19 cellular contexts compared by ENCODE assay signal in genomic region chr17:17348872-17349723, GRCh38. TPM values are rescaled to one million over a fixed set of nuclear protein-coding genes. Genes with fewer than 3 reads are reported as not detected.
DNase-seq lines count a peak whose midpoint lies in the region; ATAC-seq, FAIRE-seq and TF ChIP-seq lines count a peak whose summit lies in the region.
"Had no signal": no experiment of that assay in that cellular context is flagged by ENCODE, and none has a peak within 500 bp of the region (broad histone marks: within the 10 kb centered on the region; RNA-seq: fewer than 3 reads in every experiment).

No MANE protein-coding gene starts in this region.

- H3K4me3 ChIP-seq in Peyer's patch (no peak overlapping the region), hepatocyte (no peak overlapping the region)
- H3K4me3 ChIP-seq: GM12878, MG63, thyroid gland had no signal

- TF ChIP-seq POLR2A in Peyer's patch (IDR thresholded peaks at IDR 0.05) = no peak

- WGBS in hepatocyte (ENCODE audit: low lambda C conversion rate, missing lambda C conversion rate) = 54% methylated on average over 10 of the region's 11 CpGs

- no peaks in the 10 kb centered on the region for H4K20me1 ChIP-seq in hepatocyte (ENCODE audit: insufficient read depth, poor library complexity, severe bottlenecking)

- H3K27me3 ChIP-seq in Peyer's patch (no peaks in the 10 kb centered on the region), hepatocyte (no peaks in the 10 kb centered on the region)
- H3K27me3 ChIP-seq: MG63, thyroid gland had no signal

- H2AFZ ChIP-seq in hepatocyte = no peak overlapping the region

- H3K4me2 ChIP-seq in hepatocyte = no peak overlapping the region

- DNase-seq in HTR-8/SVneo (ENCODE audit: insufficient read length, low spot score) (no peak), Peyer's patch (peak in 2 of 3 donors; percentile 35 to 38), hepatocyte (ENCODE audit: low spot score) (peak; percentile 33), sciatic nerve (ENCODE audit: low spot score) (peak; percentile 45), activated T-cell treated with anti-CD3 and anti-CD28 coated beads for 4 hours (no peak), EL (no peak)
- DNase-seq: activated CD4-positive, alpha-beta T cell treated with anti-CD3 and anti-CD28 coated beads for 4 hours; CD8-positive, alpha-beta T cell; DMS53; mammary epithelial cell; MG63; NCI-H1417 treated with DMSO at 0.1 percent for 48 hours; NCI-H524 treated with DMSO at 0.1 percent for 48 hours; stimulated activated naive CD4-positive, alpha-beta T cell treated with Interleukin-2 at 50 U/mL for 16 hours; T-cell; thyroid gland had no signal

- peak; percentile 46 for ATAC-seq in sciatic nerve
- ATAC-seq in HG03571 (IDR thresholded peaks at IDR 0.05; ENCODE audit: unreplicated experiment) = no peak
- ATAC-seq: CD8-positive, alpha-beta T cell; GM12878; T-cell had no signal

- FAIRE-seq in HTR-8/SVneo (lab: Jason Lieb, UNC) = peak; percentile 9
- FAIRE-seq: GM12878, keratinocyte had no signal

- TF ChIP-seq CTCF in Peyer's patch (IDR thresholded peaks at IDR 0.05) (no peak), hepatocyte (IDR thresholded peaks at IDR 0.05; ENCODE audit: poor library complexity) (no peak)

- H3K27ac ChIP-seq in Peyer's patch = no peak overlapping the region
- H3K27ac ChIP-seq in hepatocyte = no peak overlapping the region
- H3K27ac ChIP-seq: thyroid gland had no signal

- H3K9me3 ChIP-seq in Peyer's patch (no peaks in the 10 kb centered on the region), hepatocyte (ENCODE audit: low read depth) (no peaks in the 10 kb centered on the region)
- H3K9me3 ChIP-seq: MG63, thyroid gland had no signal

- H3K9me2 ChIP-seq in hepatocyte (replicated peaks; ENCODE audit: insufficient read depth) = no peaks in the 10 kb centered on the region

- intact Hi-C loops in sciatic nerve (cut with DNase I) = no loop called here

- no peaks in the 10 kb centered on the region for H3K79me2 ChIP-seq in hepatocyte

- H3K36me3 ChIP-seq in Peyer's patch (no peaks in the 10 kb centered on the region), hepatocyte (replicated peaks; ENCODE audit: insufficient read depth, low read depth) (no peaks in the 10 kb centered on the region)
- H3K36me3 ChIP-seq: MG63, thyroid gland had no signal

- H3K4me1 ChIP-seq in Peyer's patch (no peaks in the 10 kb centered on the region), hepatocyte (ENCODE audit: insufficient read depth) (peaks cover 4% of the 10 kb centered on the region)
- H3K4me1 ChIP-seq: thyroid gland had no signal

RNA-seq across cellular contexts. Expression of gene NT5M, which starts 45.9 kb away (rescaled TPM):
- total RNA-seq in Peyer's patch = 1 to 10 TPM in 1 of 4 donors, not detected in 3; 1.5 TPM
- 2.6 and 3.4 TPM in 2 replicates for total RNA-seq in hepatocyte
- polyA plus RNA-seq in hepatocyte = 3.3 and 3.5 TPM in 2 replicates
- 3.9 TPM for total RNA-seq in sciatic nerve

Comparison
In these comparisons a context has a peak if more than half of its experiments do, and no peak if none do; other contexts are left out.
1. DNase-seq: peak in Peyer's patch (2 of 3), hepatocyte (single experiment) and sciatic nerve (single experiment); none in HTR-8/SVneo (single experiment), activated T-cell treated with anti-CD3 and anti-CD28 coated beads for 4 hours (single experiment) and EL (single experiment).